Comparison of ENCODE assay signal across 19 cellular contexts in genomic region chr11:33110083-33110482, GRCh38. TPM values are rescaled to one million over a fixed set of nuclear protein-coding genes. Genes with fewer than 3 reads are reported as not detected.
DNase-seq lines count a peak whose midpoint lies in the region; ATAC-seq and TF ChIP-seq lines count a peak whose summit lies in the region.
"Had no signal": no experiment of that assay in that cellular context is flagged by ENCODE, and none has a peak within 500 bp of the region (broad histone marks: within the 10 kb centered on the region; RNA-seq: fewer than 3 reads in every experiment).

No MANE protein-coding gene starts in this region.

- H2AFZ ChIP-seq in hepatocyte = no peak overlapping the region

- H3K27me3 ChIP-seq in hepatocyte = no peaks in the 10 kb centered on the region

- no peaks in the 10 kb centered on the region for H3K4me1 ChIP-seq in hepatocyte (ENCODE audit: insufficient read depth)

- DNase-seq in Right ventricle myocardium inferior (ENCODE audit: missing footprints) = no peak
- DNase-seq in cardiac septum (ENCODE audit: low spot score) = no peak
- DNase-seq in NCI-H2171 treated with DMSO at 0.1 percent for 48 hours (lab: John Stamatoyannopoulos, UW) = peak; percentile 78
- DNase-seq in hepatocyte (ENCODE audit: low spot score) = no peak
- DNase-seq in skeletal muscle cell (ENCODE audit: low read depth) = peak; percentile 6
- no peak for DNase-seq in stimulated activated naive B cell treated with anti-CD40 and anti-IgM and Interleukin-4, amounts not matched to agents 10 μg/mL and 1 μg/mL and 100 μg/mL, for 72 hours
- no peak for DNase-seq in GDM1 (lab: John Stamatoyannopoulos, UW)
- no peak for DNase-seq in GM19238 (ENCODE audit: insufficient read length, low spot score)
- DNase-seq: AML-193; Calu3; H7; KG1; NCI-H1092; NCI-H2107; NCI-H510A; NK-92 treated with Interleukin-12 subunit alpha and Interleukin-12 subunit beta, amount 100 ng/mL, for 24 hours; OCI-M1 had no signal

- TF ChIP-seq CTCF in hepatocyte (IDR thresholded peaks at IDR 0.05; ENCODE audit: poor library complexity) = no peak

- no peaks in the 10 kb centered on the region for H3K9me3 Mint-ChIP-seq in stimulated activated naive B cell treated with anti-CD40 and anti-IgM and Interleukin-4, amounts not matched to agents 10 μg/mL and 1 μg/mL and 100 μg/mL, for 72 hours

- no peaks in the 10 kb centered on the region for H4K20me1 ChIP-seq in hepatocyte (ENCODE audit: insufficient read depth, poor library complexity, severe bottlenecking)

- H3K9me2 ChIP-seq in hepatocyte (replicated peaks; ENCODE audit: insufficient read depth) = no peaks in the 10 kb centered on the region

- H3K4me3 ChIP-seq in hepatocyte (no peak overlapping the region), skeletal muscle cell (ENCODE audit: low read depth, low read length) (no peak overlapping the region)
- H3K4me3 ChIP-seq: SK-N-MC had no signal

- no peaks in the 10 kb centered on the region for H3K27me3 Mint-ChIP-seq in stimulated activated naive B cell treated with anti-CD40 and anti-IgM and Interleukin-4, amounts not matched to agents 10 μg/mL and 1 μg/mL and 100 μg/mL, for 72 hours

- H3K27ac ChIP-seq in hepatocyte = peak overlapping the region; percentile 0
- H3K27ac ChIP-seq: RWPE1, SK-N-MC had no signal

- H3K27ac Mint-ChIP-seq in stimulated activated naive B cell treated with anti-CD40 and anti-IgM and Interleukin-4, amounts not matched to agents 10 μg/mL and 1 μg/mL and 100 μg/mL, for 72 hours = no peak overlapping the region

- no peaks in the 10 kb centered on the region for H3K36me3 ChIP-seq in hepatocyte (replicated peaks; ENCODE audit: insufficient read depth, low read depth)

- H3K36me3 Mint-ChIP-seq in stimulated activated naive B cell treated with anti-CD40 and anti-IgM and Interleukin-4, amounts not matched to agents 10 μg/mL and 1 μg/mL and 100 μg/mL, for 72 hours = peaks cover 12 to 13% of the 10 kb centered on the region in 2 donors

- no peaks in the 10 kb centered on the region for H3K79me2 ChIP-seq in hepatocyte

- no peaks in the 10 kb centered on the region for H3K9me3 ChIP-seq in hepatocyte (ENCODE audit: low read depth)

- intact Hi-C loops in Right ventricle myocardium inferior (cut with DNase I) = no loop called here
- intact Hi-C loops in cardiac septum (cut with DNase I) = no loop called here

- no peak overlapping the region for H3K4me3 Mint-ChIP-seq in stimulated activated naive B cell treated with anti-CD40 and anti-IgM and Interleukin-4, amounts not matched to agents 10 μg/mL and 1 μg/mL and 100 μg/mL, for 72 hours

- H3K4me1 Mint-ChIP-seq in stimulated activated naive B cell treated with anti-CD40 and anti-IgM and Interleukin-4, amounts not matched to agents 10 μg/mL and 1 μg/mL and 100 μg/mL, for 72 hours = no peaks in the 10 kb centered on the region

- ATAC-seq in Right ventricle myocardium inferior = peak; percentile 74
- ATAC-seq in stimulated activated naive B cell treated with anti-CD40 and anti-IgM and Interleukin-4, amounts not matched to agents 10 μg/mL and 1 μg/mL and 100 μg/mL, for 72 hours (replicated peaks) = no peak

- no peak overlapping the region for H3K4me2 ChIP-seq in hepatocyte

- 70% methylated on average over 1 of the region's 1 CpG for WGBS in hepatocyte (ENCODE audit: low lambda C conversion rate, missing lambda C conversion rate)

RNA-seq across cellular contexts. Expression of gene CSTF3, which starts 51.2 kb away (rescaled TPM):
- 12.6 TPM for total RNA-seq in Right ventricle myocardium inferior
- 16.0 TPM for total RNA-seq in cardiac septum
- total RNA-seq in hepatocyte = 33.0 TPM in 2 replicates
- polyA plus RNA-seq in hepatocyte = 35.6 and 39.7 TPM in 2 replicates

Comparison
In these comparisons a context has a peak if more than half of its experiments do, and no peak if none do; other contexts are left out.
1. DNase-seq: peak in NCI-H2171 treated with DMSO at 0.1 percent for 48 hours (single experiment) and skeletal muscle cell (single experiment); none in Right ventricle myocardium inferior (single experiment), cardiac septum (single experiment), hepatocyte (single experiment), stimulated activated naive B cell treated with anti-CD40 and anti-IgM and Interleukin-4, amounts not matched to agents 10 μg/mL and 1 μg/mL and 100 μg/mL, for 72 hours (single experiment), GDM1 (single experiment) and GM19238 (single experiment).